ENCODE assay signal across 9 cellular contexts in genomic region chr17:77279448-77280303, GRCh38.
DNase-seq lines count a peak whose midpoint lies in the region; ATAC-seq and TF ChIP-seq lines count a peak whose summit lies in the region.
"Had no signal": no experiment of that assay in that cellular context is flagged by ENCODE, and none has a peak within 500 bp of the region (broad histone marks: within the 10 kb centered on the region; RNA-seq: fewer than 3 reads in every experiment).

No MANE protein-coding gene starts in this region.

- ATAC-seq in left cardiac atrium (peak in 1 of 2 donors; percentile 46), Right ventricle myocardium inferior (no peak)

- no peaks in the 10 kb centered on the region for H3K9me3 ChIP-seq in OCI-LY7 (ENCODE audit: low read length)
- no peaks in the 10 kb centered on the region for H3K9me3 ChIP-seq in A673 (ENCODE audit: low read depth, low read length, poor library complexity, severe bottlenecking)
- H3K9me3 ChIP-seq: adrenal gland had no signal

- H3K4me2 ChIP-seq in OCI-LY7 (ENCODE audit: low read length), result no peak overlapping the region

- peaks cover 20% of the 10 kb centered on the region; the same call in 1 of the 2 replicates for H3K79me2 ChIP-seq in OCI-LY7 (ENCODE audit: insufficient read depth, low read depth, low read length)

- DNase-seq in left cardiac atrium, result peak; percentile 43
- no peak for DNase-seq in Right ventricle myocardium inferior (ENCODE audit: missing footprints)
- no peak for DNase-seq in activated naive CD8-positive, alpha-beta T cell treated with anti-CD3 and anti-CD28 coated beads for 36 hours
- DNase-seq in islet precursor cell, result peak; percentile 67
- DNase-seq in OCI-LY7 (ENCODE audit: low spot score), result no peak
- no peak for DNase-seq in AG08396 (ENCODE audit: low spot score)
- DNase-seq in A673 (ENCODE audit: low spot score), result no peak
- DNase-seq in NCI-H1105 treated with DMSO at 0.1 percent for 48 hours (lab: John Stamatoyannopoulos, UW), result no peak

- H3K4me1 ChIP-seq in OCI-LY7 (ENCODE audit: insufficient read depth, low read length, poor library complexity, severe bottlenecking), result peaks cover 22% of the 10 kb centered on the region
- peaks cover 5% of the 10 kb centered on the region for H3K4me1 ChIP-seq in A673 (ENCODE audit: insufficient read depth, low read length, poor library complexity, severe bottlenecking)

- no peaks in the 10 kb centered on the region for H3K9me3 Mint-ChIP-seq in activated naive CD8-positive, alpha-beta T cell treated with anti-CD3 and anti-CD28 coated beads for 36 hours

- peaks cover 25% of the 10 kb centered on the region for H3K27me3 Mint-ChIP-seq in activated naive CD8-positive, alpha-beta T cell treated with anti-CD3 and anti-CD28 coated beads for 36 hours

- H3K4me3 Mint-ChIP-seq in activated naive CD8-positive, alpha-beta T cell treated with anti-CD3 and anti-CD28 coated beads for 36 hours, result peak overlapping the region; percentile 11

- H3K4me3 ChIP-seq in OCI-LY7 (ENCODE audit: low read depth, low read length, poor library complexity, severe bottlenecking), result no peak overlapping the region
- H3K4me3 ChIP-seq in A673 (ENCODE audit: low read depth, low read length, poor library complexity, severe bottlenecking), result no peak overlapping the region

- H3K9me2 ChIP-seq in OCI-LY7 (ENCODE audit: insufficient read depth, low read length), result no peaks in the 10 kb centered on the region

- peaks cover 11% of the 10 kb centered on the region for H3K4me1 Mint-ChIP-seq in activated naive CD8-positive, alpha-beta T cell treated with anti-CD3 and anti-CD28 coated beads for 36 hours

- no peaks in the 10 kb centered on the region for H3K36me3 Mint-ChIP-seq in activated naive CD8-positive, alpha-beta T cell treated with anti-CD3 and anti-CD28 coated beads for 36 hours

- H3K27ac ChIP-seq in OCI-LY7 (ENCODE audit: low read depth, low read length, poor library complexity, severe bottlenecking), result no peak overlapping the region
- no peak overlapping the region for H3K27ac ChIP-seq in A673 (ENCODE audit: low read depth, low read length, poor library complexity, severe bottlenecking)

- H3K36me3 ChIP-seq in OCI-LY7 (ENCODE audit: insufficient read depth, low read length), result peaks cover 4% of the 10 kb centered on the region; the same call in 1 of the 2 replicates
- no peaks in the 10 kb centered on the region for H3K36me3 ChIP-seq in A673 (ENCODE audit: insufficient read depth, low read length, poor library complexity, severe bottlenecking)
- H3K36me3 ChIP-seq: adrenal gland had no signal

- TF ChIP-seq CTCF in OCI-LY7 (conservative IDR thresholded peaks at IDR 0.05; ENCODE audit: low read length) (no peak), A673 (conservative IDR thresholded peaks at IDR 0.05; ENCODE audit: low read depth, low read length) (no peak)

- CTCF ChIA-PET in OCI-LY7 (lab: Charles Lee; ENCODE audit: unreplicated experiment) (no interaction called here), A673 (lab: Charles Lee) (no interaction called here)

- no peaks in the 10 kb centered on the region for H3K27me3 ChIP-seq in A673 (replicated peaks; ENCODE audit: insufficient read depth, low read depth, low read length, poor library complexity)
- H3K27me3 ChIP-seq: adrenal gland had no signal

- no peak overlapping the region for H3K27ac Mint-ChIP-seq in activated naive CD8-positive, alpha-beta T cell treated with anti-CD3 and anti-CD28 coated beads for 36 hours

- intact Hi-C loops in left cardiac atrium (cut with DNase I), result no loop called here
- intact Hi-C loops in Right ventricle myocardium inferior (cut with DNase I), result no loop called here
- intact Hi-C loops in OCI-LY7 (cut with micrococcal nuclease; ENCODE audit: unreplicated experiment), result loop anchor here (2.0 to 5.0 kb wide), 2 partner anchors 43 to 213 kb away; no protein-coding TSS in a partner anchor
- intact Hi-C loops in A673 (cut with micrococcal nuclease; ENCODE audit: unreplicated experiment), result no loop called here

- POLR2A ChIA-PET in OCI-LY7 (lab: Charles Lee), result no interaction called here
- POLR2A ChIA-PET in A673 (lab: Charles Lee; ENCODE audit: low non-redundant PET), result no interaction called here

- H2AFZ ChIP-seq in OCI-LY7 (ENCODE audit: low read length), result no peak overlapping the region

- BruUV-seq in OCI-LY7 (replicated peaks; lab: Mats Ljungman, UMichigan) (no TSS peak), A673 (replicated peaks; lab: Mats Ljungman, UMichigan) (no TSS peak)

- H4K20me1 ChIP-seq in OCI-LY7 (ENCODE audit: insufficient read depth, low read length), result 0 out of 2 replicates have a peak, but pooled peaks cover 6% of the 10 kb centered on the region

Comparison
In these comparisons a context has a peak if more than half of its experiments do, and no peak if none do; other contexts are left out.
1. DNase-seq: peak in left cardiac atrium (single experiment) and islet precursor cell (single experiment); none in Right ventricle myocardium inferior (single experiment), activated naive CD8-positive, alpha-beta T cell treated with anti-CD3 and anti-CD28 coated beads for 36 hours (single experiment), OCI-LY7 (single experiment), AG08396 (single experiment), A673 (single experiment) and NCI-H1105 treated with DMSO at 0.1 percent for 48 hours (single experiment).